ENCODE assay signal across 8 cellular contexts in the genomic region with DNA sequence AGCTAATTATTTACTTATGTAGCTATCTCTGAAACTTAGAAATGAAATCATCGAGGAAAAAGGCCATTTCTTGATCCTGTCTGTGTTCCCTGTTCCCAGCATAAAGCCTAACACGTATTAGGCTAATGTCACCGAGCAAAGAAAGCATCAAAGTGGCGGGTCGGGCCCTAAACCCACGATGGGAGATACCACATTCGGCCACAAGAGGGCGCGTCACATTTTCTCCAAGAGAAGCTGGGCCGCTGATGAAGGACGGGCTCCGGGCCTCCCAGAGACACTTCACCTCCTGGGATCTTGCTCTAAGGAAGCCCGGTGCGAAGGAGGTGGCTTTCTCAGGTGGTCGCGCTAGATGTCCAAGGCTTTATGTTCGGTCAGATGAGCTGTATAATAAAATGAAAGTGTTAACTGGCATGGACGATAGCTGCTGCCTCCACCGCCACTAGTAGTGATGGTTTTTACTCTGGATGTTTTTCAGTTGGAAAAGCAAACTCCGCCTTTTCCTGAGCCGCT. TPM values are rescaled to one million over a fixed set of nuclear protein-coding genes. Genes with fewer than 3 reads are reported as not detected.
A peak's percentile ranks its signal among the peaks of the same experiment; 100 is the strongest.
DNase-seq lines count a peak whose midpoint lies in the region; ATAC-seq and TF ChIP-seq lines count a peak whose summit lies in the region.

No MANE protein-coding gene starts in this region.

- DNase-seq in BJ (ENCODE audit: low read depth) (no peak), NCI-H1436 (lab: John Stamatoyannopoulos, UW) (peak; percentile 89), T-cell (peak; percentile 53 to 93 (median 85)), amygdala (lab: John Stamatoyannopoulos, UW) (peak; percentile 35 to 96 (median 82)), left ventricle myocardium inferior (peak; percentile 92), progenitor cell of endocrine pancreas (ENCODE audit: low spot score, unreplicated experiment) (peak; percentile 88), upper lobe of left lung (peak in 1 of 2 donors; percentile 94)

- peak; percentile 85 for TF ChIP-seq CTCF in BJ (IDR thresholded peaks at IDR 0.05; ENCODE audit: insufficient read depth, low read depth, low read length)
- TF ChIP-seq CTCF in left ventricle myocardium inferior (IDR thresholded peaks at IDR 0.05; ENCODE audit: borderline replicate concordance), result peak; percentile 96
- TF ChIP-seq CTCF in progenitor cell of endocrine pancreas (IDR thresholded peaks at IDR 0.05; ENCODE audit: unreplicated experiment), result peak; percentile 95
- peak; percentile 83 to 94 (median 92) for TF ChIP-seq CTCF in upper lobe of left lung (IDR thresholded peaks at IDR 0.05)

- H3K36me3 ChIP-seq in BJ (ENCODE audit: control insufficient read depth, insufficient read depth, low read length) (peaks cover 15% of the 10 kb centered on the region), left ventricle myocardium inferior (peaks cover 27% of the 10 kb centered on the region), upper lobe of left lung (peaks cover 7 to 42% (median 30%) of the 10 kb centered on the region in 4 donors)

- ATAC-seq in GM21423 (IDR thresholded peaks at IDR 0.05; ENCODE audit: unreplicated experiment), result peak; percentile 40
- ATAC-seq in T-cell (replicated peaks in 1 of 4), result peak; percentile 47 to 52 (median 51)
- ATAC-seq in upper lobe of left lung (ENCODE audit: low FRiP score in 2 of 2), result peak; percentile 84 to 91

- peaks cover 4% of the 10 kb centered on the region for H3K36me3 Mint-ChIP-seq in T-cell
- peaks cover 6% of the 10 kb centered on the region for H3K36me3 Mint-ChIP-seq in progenitor cell of endocrine pancreas (ENCODE audit: insufficient read depth)

- H3K27ac Mint-ChIP-seq in T-cell (peak overlapping the region; percentile 96), progenitor cell of endocrine pancreas (peak overlapping the region; percentile 90)

- CTCF ChIA-PET in BJ (lab: Yijun Ruan, JAX) (interaction anchor here (0.6 to 7.2 kb wide), 53 partner anchors 10 to 533 kb away, joined by 3 to 116 read pairs (median 5); partner anchors contain the start of genes COL1A1, ITGA3, PPP1R9B and SAMD14), T-cell (lab: Charles Lee) (interaction anchor here (0.6 to 1.8 kb wide), 36 partner anchors 9 to 681 kb away, joined by 3 to 14 read pairs (median 5); partner anchors contain the start of genes ITGA3 (in 1 of the 2) and PPP1R9B (in 1 of the 2))

- intact Hi-C loops in left ventricle myocardium inferior (cut with micrococcal nuclease), result loop anchor here (10.0 kb wide), 1 partner anchor 71 kb away; the partner anchor contains the start of gene SGCA

- TF ChIP-seq EP300 in upper lobe of left lung (IDR thresholded peaks at IDR 0.05), result no peak

- H3K9me3 ChIP-seq in left ventricle myocardium inferior (replicated peaks) (no peaks in the 10 kb centered on the region), upper lobe of left lung (no peaks in the 10 kb centered on the region)

- peaks cover 53% of the 10 kb centered on the region for H3K4me1 ChIP-seq in left ventricle myocardium inferior
- H3K4me1 ChIP-seq in upper lobe of left lung, result peaks cover 13 to 23% (median 17%) of the 10 kb centered on the region in 4 donors

- peaks cover 31 to 52% (median 31%) of the 10 kb centered on the region in 3 donors for H3K4me1 Mint-ChIP-seq in T-cell
- peaks cover 10% of the 10 kb centered on the region for H3K4me1 Mint-ChIP-seq in progenitor cell of endocrine pancreas (ENCODE audit: low read depth)

- TF ChIP-seq POLR2A in upper lobe of left lung (IDR thresholded peaks at IDR 0.05), result no peak

- POLR2A ChIA-PET in BJ (lab: Charles Lee) (no interaction called here), T-cell (lab: Charles Lee) (interaction anchor here (0.5 to 0.7 kb wide), 2 partner anchors 93 to 108 kb away, joined by 3 to 10 read pairs; no protein-coding TSS in a partner anchor)

- no peaks in the 10 kb centered on the region for H3K27me3 ChIP-seq in BJ (ENCODE audit: control insufficient read depth, insufficient read depth, low read length)
- H3K27me3 ChIP-seq in left ventricle myocardium inferior (ENCODE audit: low read depth), result no peaks in the 10 kb centered on the region
- H3K27me3 ChIP-seq in upper lobe of left lung, result no peaks in the 10 kb centered on the region

- WGBS in upper lobe of left lung, 2 donors, result 0 to 1% methylated on average over 19 to 21 of the region's 21 CpGs

- H3K27me3 Mint-ChIP-seq in T-cell, result no peaks in the 10 kb centered on the region
- peaks cover 3% of the 10 kb centered on the region for H3K27me3 Mint-ChIP-seq in progenitor cell of endocrine pancreas

- peak overlapping the region; percentile 91 for H3K4me3 ChIP-seq in BJ (ENCODE audit: low read depth, low read length)
- H3K4me3 ChIP-seq in left ventricle myocardium inferior, result peak overlapping the region; percentile 99
- peak overlapping the region; percentile 36 to 98 (median 78) for H3K4me3 ChIP-seq in upper lobe of left lung

- peak overlapping the region; percentile 95 to 97 (median 95) for H3K4me3 Mint-ChIP-seq in T-cell
- peak overlapping the region; percentile 95 for H3K4me3 Mint-ChIP-seq in progenitor cell of endocrine pancreas (ENCODE audit: low read depth)

- no peaks in the 10 kb centered on the region for H3K9me3 Mint-ChIP-seq in T-cell
- no peaks in the 10 kb centered on the region for H3K9me3 Mint-ChIP-seq in progenitor cell of endocrine pancreas (ENCODE audit: low read depth)

- H3K27ac ChIP-seq in left ventricle myocardium inferior (replicated peaks) (peak overlapping the region; percentile 97), upper lobe of left lung (peak overlapping the region; percentile 57 to 90 (median 84))

RNA-seq across cellular contexts. Expression of gene PDK2, which starts 0.9 kb away (rescaled TPM):
- 79.3 and 155 TPM in 2 replicates for polyA plus RNA-seq in BJ (2011; rRNA removed)
- polyA minus RNA-seq in BJ (2011; rRNA and poly(A)+ RNA removed), result 76.2 and 119 TPM in 2 replicates
- total RNA-seq in T-cell (10 to 100 TPM; 18.8 to 37.2 (median 30.0) TPM), left ventricle myocardium inferior (206 TPM), progenitor cell of endocrine pancreas (35.7 and 37.1 TPM in 2 replicates), upper lobe of left lung (10 to 100 TPM; 15.7 to 80.7 (median 34.9) TPM)

RNA-seq across cellular contexts. Expression of gene SAMD14, which starts 35.7 kb away (rescaled TPM):
- polyA plus RNA-seq in BJ (2011; rRNA removed), result 2.7 and 5.3 TPM in 2 replicates
- 3.1 TPM in 2 replicates for polyA minus RNA-seq in BJ (2011; rRNA and poly(A)+ RNA removed)
- total RNA-seq in T-cell (under 1 TPM; 0.23 to 0.70 (median 0.35) TPM), left ventricle myocardium inferior (1.6 TPM), progenitor cell of endocrine pancreas (6.0 and 7.7 TPM in 2 replicates), upper lobe of left lung (10 to 100 TPM in 2 of 6 donors, 1 to 10 TPM in 3, under 1 TPM in 1; 0.49 to 16.8 (median 5.6) TPM)

RNA-seq across cellular contexts. Expression of gene ITGA3, which starts 38.4 kb away (rescaled TPM):
- 71.9 and 184 TPM in 2 replicates for polyA plus RNA-seq in BJ (2011; rRNA removed)
- polyA minus RNA-seq in BJ (2011; rRNA and poly(A)+ RNA removed), result 179 and 204 TPM in 2 replicates
- total RNA-seq in T-cell (10 to 100 TPM in 3 of 5 donors, 1 to 10 TPM in 2; 8.5 to 20.0 (median 14.8) TPM), left ventricle myocardium inferior (17.0 TPM), progenitor cell of endocrine pancreas (17.6 and 19.5 TPM in 2 replicates), upper lobe of left lung (100 to 1,000 TPM; 193 to 469 (median 350) TPM)

RNA-seq across cellular contexts. Expression of gene PPP1R9B, which starts 56.2 kb away (rescaled TPM):
- 17.2 and 19.3 TPM in 2 replicates for polyA plus RNA-seq in BJ (2011; rRNA removed)
- polyA minus RNA-seq in BJ (2011; rRNA and poly(A)+ RNA removed), result 27.3 and 31.6 TPM in 2 replicates
- total RNA-seq in T-cell (10 to 100 TPM; 69.5 to 95.9 (median 91.3) TPM), left ventricle myocardium inferior (33.0 TPM), progenitor cell of endocrine pancreas (34.3 and 35.7 TPM in 2 replicates), upper lobe of left lung (100 to 1,000 TPM in 1 of 6 donors, 10 to 100 TPM in 5; 37.5 to 121 (median 74.7) TPM)
